In the genomic region with DNA sequence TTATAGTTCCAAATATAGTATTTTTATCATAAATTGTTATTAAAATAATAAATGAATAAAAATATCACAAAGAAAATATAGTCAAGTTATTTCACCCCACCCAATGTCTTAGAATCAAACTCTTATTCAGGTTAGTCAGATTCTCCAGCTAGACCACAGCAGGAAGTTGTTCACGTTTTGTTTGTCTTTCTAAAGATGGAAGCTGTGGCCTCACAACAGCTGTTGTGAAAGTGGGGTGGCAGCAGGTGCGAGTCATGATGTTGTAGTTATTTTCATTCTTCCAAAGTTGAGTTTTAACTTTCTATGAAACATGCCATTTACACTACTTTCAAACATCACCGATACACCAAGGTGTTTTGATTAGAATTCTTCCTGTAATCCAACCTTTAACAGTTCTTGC, we compare ENCODE assay signal across 14 cellular contexts.
DNase-seq lines count a peak whose midpoint lies in the region; ATAC-seq and TF ChIP-seq lines count a peak whose summit lies in the region.
"Had no signal": no experiment of that assay in that cellular context is flagged by ENCODE, and none has a peak within 500 bp of the region (broad histone marks: within the 10 kb centered on the region; RNA-seq: fewer than 3 reads in every experiment).

No MANE protein-coding gene starts in this region.

- H3K27ac ChIP-seq in ascending aorta = no peak overlapping the region
- H3K27ac ChIP-seq: HL-60, thyroid gland had no signal

- no peaks in the 10 kb centered on the region for H3K9me3 ChIP-seq in ascending aorta
- H3K9me3 ChIP-seq: thyroid gland had no signal

- no peak for TF ChIP-seq CTCF in GM12864 (IDR thresholded peaks at IDR 0.05; ENCODE audit: low read depth, low read length, missing control alignments)
- TF ChIP-seq CTCF in ascending aorta (IDR thresholded peaks at IDR 0.05) = no peak

- H3K36me3 ChIP-seq in ascending aorta = no peaks in the 10 kb centered on the region
- H3K36me3 ChIP-seq: thyroid gland had no signal

- H3K27me3 ChIP-seq in ascending aorta = no peaks in the 10 kb centered on the region
- H3K27me3 ChIP-seq: thyroid gland had no signal

- H3K4me1 ChIP-seq in ascending aorta = no peaks in the 10 kb centered on the region
- H3K4me1 ChIP-seq: thyroid gland had no signal

- DNase-seq in GM12864 (ENCODE audit: low read depth) = peak; percentile 19
- DNase-seq in NAMALWA (ENCODE audit: low spot score) = peak; percentile 42
- no peak for DNase-seq in activated naive CD4-positive, alpha-beta T cell treated with Interleukin-2 at 50 U/mL for 16 hours
- DNase-seq in ascending aorta (ENCODE audit: low spot score in 2 of 2) = no peak
- DNase-seq in pons (ENCODE audit: low spot score) = no peak
- DNase-seq: activated T-cell treated with anti-CD3 and anti-CD28 coated beads, Interleukin-2, amount 50 U/mL, for 48 hours; DMS79; hypothalamus; naive B cell; thyroid gland had no signal

- ATAC-seq in GM19438 (IDR thresholded peaks at IDR 0.05; ENCODE audit: low read depth, unreplicated experiment) = peak; percentile 86
- ATAC-seq in HG02970 (IDR thresholded peaks at IDR 0.05; ENCODE audit: low FRiP score, unreplicated experiment) = peak; percentile 75
- ATAC-seq in HG03045 (IDR thresholded peaks at IDR 0.05; ENCODE audit: unreplicated experiment) = no peak

- intact Hi-C loops in ascending aorta (cut with DNase I) = no loop called here

- H3K4me3 ChIP-seq in GM12864 (ENCODE audit: low read depth, low read length) = no peak overlapping the region
- no peak overlapping the region for H3K4me3 ChIP-seq in ascending aorta
- H3K4me3 ChIP-seq: thyroid gland had no signal

Comparison
In these comparisons a context has a peak if more than half of its experiments do, and no peak if none do; other contexts are left out.
1. DNase-seq: peak in GM12864 (single experiment) and NAMALWA (single experiment); none in activated naive CD4-positive, alpha-beta T cell treated with Interleukin-2 at 50 U/mL for 16 hours (single experiment), ascending aorta (0 of 2) and pons (single experiment).